Comparison of ENCODE assay signal across 8 cellular contexts in genomic region chrX:7146703-7147430, GRCh38. TPM values are rescaled to one million over a fixed set of nuclear protein-coding genes. Genes with fewer than 3 reads are reported as not detected.
DNase-seq lines count a peak whose midpoint lies in the region; ATAC-seq and TF ChIP-seq lines count a peak whose summit lies in the region.

No MANE protein-coding gene starts in this region.

- H3K27ac Mint-ChIP-seq in CD4-positive, CD25-positive, alpha-beta regulatory T cell = peak overlapping the region; percentile 71 to 93 (median 92)
- H3K27ac Mint-ChIP-seq in WTC11 = no peak overlapping the region

- POLR2A ChIA-PET in WTC11 (lab: Charles Lee) = interaction anchor here (0.6 kb wide), 1 partner anchor 1034 kb away, joined by 3 read pairs; no protein-coding TSS in a partner anchor

- peak overlapping the region; percentile 90 to 94 (median 92) for H3K4me3 Mint-ChIP-seq in CD4-positive, CD25-positive, alpha-beta regulatory T cell
- peak overlapping the region; percentile 73 for H3K4me3 Mint-ChIP-seq in WTC11

- CTCF ChIA-PET in WTC11 (lab: Charles Lee) = interaction anchor here (0.6 kb wide), 1 partner anchor 192 kb away, joined by 4 read pairs; no protein-coding TSS in a partner anchor

- TF ChIP-seq CTCF in WTC11 (IDR thresholded peaks at IDR 0.05) (no peak), retinal pigment epithelial cell (conservative IDR thresholded peaks at IDR 0.05; ENCODE audit: low read depth, low read length) (no peak)

- no peaks in the 10 kb centered on the region for H3K27me3 Mint-ChIP-seq in CD4-positive, CD25-positive, alpha-beta regulatory T cell
- no peaks in the 10 kb centered on the region for H3K27me3 Mint-ChIP-seq in WTC11 (ENCODE audit: low read depth)

- peaks cover 8% of the 10 kb centered on the region for H3K4me1 ChIP-seq in CD4-positive, CD25-positive, alpha-beta regulatory T cell (ENCODE audit: control insufficient read depth, insufficient read depth, low read length, poor library complexity, severe bottlenecking)

- no peaks in the 10 kb centered on the region for H3K9me3 Mint-ChIP-seq in CD4-positive, CD25-positive, alpha-beta regulatory T cell
- H3K9me3 Mint-ChIP-seq in WTC11 = no peaks in the 10 kb centered on the region

- intact Hi-C loops in head of caudate nucleus (cut with DNase I) = no loop called here

- H3K4me3 ChIP-seq in CD4-positive, CD25-positive, alpha-beta regulatory T cell (ENCODE audit: low read depth, low read length) = peak overlapping the region; percentile 70
- peak overlapping the region; percentile 84 for H3K4me3 ChIP-seq in retinal pigment epithelial cell (ENCODE audit: low read length)

- H3K27ac ChIP-seq in CD4-positive, CD25-positive, alpha-beta regulatory T cell (ENCODE audit: insufficient read depth, low read length, poor library complexity, severe bottlenecking) = peak overlapping the region; percentile 79

- no peaks in the 10 kb centered on the region for H3K27me3 ChIP-seq in CD4-positive, CD25-positive, alpha-beta regulatory T cell (ENCODE audit: control insufficient read depth, insufficient read depth, low read length)

- no peaks in the 10 kb centered on the region for H3K36me3 ChIP-seq in CD4-positive, CD25-positive, alpha-beta regulatory T cell (ENCODE audit: control insufficient read depth, insufficient read depth, low read length)

- H3K36me3 Mint-ChIP-seq in CD4-positive, CD25-positive, alpha-beta regulatory T cell = no peaks in the 10 kb centered on the region
- no peaks in the 10 kb centered on the region for H3K36me3 Mint-ChIP-seq in WTC11

- peak; percentile 1 to 49 (median 16) for DNase-seq in CD4-positive, CD25-positive, alpha-beta regulatory T cell
- no peak for DNase-seq in WTC11 (ENCODE audit: low spot score)
- DNase-seq in head of caudate nucleus = peak in 23 of 42 donors; percentile 2 to 48 (median 22)
- no peak for DNase-seq in retinal pigment epithelial cell (ENCODE audit: low read depth)
- no peak for DNase-seq in activated CD8-positive, alpha-beta memory T cell treated with anti-CD3 and anti-CD28 coated beads, Interleukin-2, amount 50 U/mL, for 4 hours
- no peak for DNase-seq in activated effector memory CD4-positive, alpha-beta T cell treated with Interleukin-2 at 50 U/mL for 16 hours

- no peaks in the 10 kb centered on the region for H3K9me3 ChIP-seq in CD4-positive, CD25-positive, alpha-beta regulatory T cell (ENCODE audit: control insufficient read depth in 2 of 2, low read length in 2 of 2)

- peak; percentile 15 to 30 for ATAC-seq in CD4-positive, CD25-positive, alpha-beta regulatory T cell (ENCODE audit: low read depth in 2 of 2)
- peak; percentile 6 for ATAC-seq in GM19324 (IDR thresholded peaks at IDR 0.05; ENCODE audit: low FRiP score, unreplicated experiment)
- peak; percentile 11 for ATAC-seq in HG03196 (IDR thresholded peaks at IDR 0.05; ENCODE audit: unreplicated experiment)
- no peak for ATAC-seq in WTC11

- H3K4me1 Mint-ChIP-seq in CD4-positive, CD25-positive, alpha-beta regulatory T cell = peaks cover 16 to 56% (median 26%) of the 10 kb centered on the region in 4 donors
- H3K4me1 Mint-ChIP-seq in WTC11 = peaks cover 4% of the 10 kb centered on the region

TF ChIP-seq in WTC11, 78 proteins besides CTCF, POLR2A, EP300 and RAD21:
- TF ChIP-seq HMGA2 (CRISPR knock-in tag; IDR thresholded peaks at IDR 0.05) = no peak
- TF ChIP-seq ZNF425 (CRISPR knock-in tag; conservative IDR thresholded peaks at IDR 0.05) = no peak
- TF ChIP-seq MYBL2 (CRISPR knock-in tag; IDR thresholded peaks at IDR 0.05) = no peak

RNA-seq across cellular contexts. Expression of gene STS, which starts 0.6 kb away (rescaled TPM):
- 1.6 TPM for total RNA-seq in CD4-positive, CD25-positive, alpha-beta regulatory T cell
- 1 to 10 TPM in 3 of 4 donors, under 1 TPM in 1; 0.54 to 1.3 (median 1.2) TPM for polyA plus RNA-seq in CD4-positive, CD25-positive, alpha-beta regulatory T cell
- 0.87 to 1.3 TPM (median 0.96 TPM) in 3 replicates for total RNA-seq in WTC11 (2021)

RNA-seq across cellular contexts. Expression of gene PUDP, which starts 1.1 kb away (rescaled TPM):
- total RNA-seq in CD4-positive, CD25-positive, alpha-beta regulatory T cell = 14.9 TPM
- 10 to 100 TPM; 20.1 to 26.4 (median 23.3) TPM for polyA plus RNA-seq in CD4-positive, CD25-positive, alpha-beta regulatory T cell
- 20.8 to 22.2 TPM (median 21.7 TPM) in 3 replicates for total RNA-seq in WTC11 (2021)

Comparison
In these comparisons a context has a peak if more than half of its experiments do, and no peak if none do; other contexts are left out.
1. DNase-seq: peak in CD4-positive, CD25-positive, alpha-beta regulatory T cell (3 of 3) and head of caudate nucleus (23 of 42); none in WTC11 (single experiment), retinal pigment epithelial cell (single experiment), activated CD8-positive, alpha-beta memory T cell treated with anti-CD3 and anti-CD28 coated beads, Interleukin-2, amount 50 U/mL, for 4 hours (single experiment) and activated effector memory CD4-positive, alpha-beta T cell treated with Interleukin-2 at 50 U/mL for 16 hours (single experiment).